In the genomic region with DNA sequence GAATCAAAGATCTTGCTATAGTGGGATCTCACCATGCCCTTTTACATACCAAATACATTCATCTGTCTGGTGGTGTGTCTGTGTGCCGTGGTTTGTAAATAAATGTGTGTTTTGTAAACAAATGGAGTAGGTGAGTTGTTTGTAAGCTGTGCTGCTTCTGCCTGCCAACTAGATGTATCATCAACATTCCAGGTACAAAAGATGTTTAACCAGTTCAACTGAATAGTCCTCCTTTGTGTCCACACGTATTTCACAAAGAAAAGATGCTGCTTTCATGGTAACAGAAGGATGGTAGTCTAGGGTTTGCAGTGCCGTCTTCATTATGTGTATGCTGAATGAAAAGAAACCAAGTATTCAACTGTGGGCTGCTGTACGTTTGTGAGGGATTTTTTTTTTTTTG, we compare ENCODE assay signal across 18 cellular contexts.
DNase-seq lines count a peak whose midpoint lies in the region; ATAC-seq, FAIRE-seq and TF ChIP-seq lines count a peak whose summit lies in the region.
"Had no signal": no experiment of that assay in that cellular context is flagged by ENCODE, and none has a peak within 500 bp of the region (broad histone marks: within the 10 kb centered on the region; RNA-seq: fewer than 3 reads in every experiment).

No MANE protein-coding gene starts in this region.

- H3K4me1 ChIP-seq in HUES6 (ENCODE audit: control insufficient read depth, insufficient read depth, low read length): peaks cover 63% of the 10 kb centered on the region
- peaks cover 19% of the 10 kb centered on the region for H3K4me1 ChIP-seq in PC-3 (ENCODE audit: insufficient read depth, low read length)
- no peaks in the 10 kb centered on the region for H3K4me1 ChIP-seq in keratinocyte (ENCODE audit: control insufficient read depth, extremely low read depth, insufficient read depth, low read length)
- H3K4me1 ChIP-seq: thyroid gland had no signal

- H3K4me2 ChIP-seq in PC-3 (ENCODE audit: low read length) (peak overlapping the region; percentile 25), keratinocyte (ENCODE audit: control insufficient read depth, extremely low read depth, insufficient read depth, low read depth, low read length) (no peak overlapping the region)
- H3K4me2 ChIP-seq: BLaER1 had no signal

- no peaks in the 10 kb centered on the region for H3K9me2 ChIP-seq in PC-3 (replicated peaks; ENCODE audit: low read length)

- peak; percentile 72 for FAIRE-seq in keratinocyte (lab: Jason Lieb, UNC)
- FAIRE-seq: GM18507 had no signal

- H3K27ac ChIP-seq in HUES6 (ENCODE audit: low read depth, low read length) (0 out of 2 replicates have a peak overlapping the region, but pooled peaks have one; percentile 62), PC-3 (ENCODE audit: low read length) (no peak overlapping the region), keratinocyte (ENCODE audit: control insufficient read depth, insufficient read depth, low read length) (no peak overlapping the region), WERI-Rb-1 (no peak overlapping the region)
- H3K27ac ChIP-seq: 22Rv1, BLaER1, esophagus muscularis mucosa, thyroid gland had no signal

- H3K27me3 ChIP-seq in HUES6 (ENCODE audit: control insufficient read depth, insufficient read depth, low read length) (no peaks in the 10 kb centered on the region), PC-3 (ENCODE audit: low read length) (no peaks in the 10 kb centered on the region), keratinocyte (ENCODE audit: control insufficient read depth, extremely low read depth, insufficient read depth, low read length) (no peaks in the 10 kb centered on the region), WERI-Rb-1 (ENCODE audit: insufficient read depth, low read depth, severe bottlenecking) (no peaks in the 10 kb centered on the region)
- H3K27me3 ChIP-seq: BLaER1, esophagus muscularis mucosa, thyroid gland had no signal

- intact Hi-C loops in PC-3 (cut with micrococcal nuclease): loop anchor here (5.0 kb wide), 1 partner anchor 37 kb away; no protein-coding TSS in a partner anchor

- ATAC-seq in PC-3 (peak; percentile 79), HG03460 (IDR thresholded peaks at IDR 0.05; ENCODE audit: unreplicated experiment) (no peak), GM21723 (IDR thresholded peaks at IDR 0.05; ENCODE audit: unreplicated experiment) (no peak)
- ATAC-seq: natural killer cell treated with Interleukin-12 subunit alpha and Interleukin-12 subunit beta and Interleukin-15 and Interleukin-18, amount 100 ng/mL, for 72 hours had no signal

- no peak for TF ChIP-seq CTCF in PC-3 (conservative IDR thresholded peaks at IDR 0.05; ENCODE audit: low read depth, low read length)
- TF ChIP-seq CTCF in keratinocyte (optimal IDR thresholded peaks at IDR 0.05 in 1 of 3, IDR thresholded peaks at IDR 0.05 in 1 of 3, conservative IDR thresholded peaks at IDR 0.05 in 1 of 3; ENCODE audit: extremely low read depth in 1 of 3, insufficient read depth in 2 of 3, low read length in 3 of 3): no peak
- TF ChIP-seq CTCF in WERI-Rb-1 (IDR thresholded peaks at IDR 0.05; ENCODE audit: low read depth, low read length): no peak

- dilution Hi-C loops in keratinocyte (cut with MboI; ENCODE audit: extremely low pct_ligation_motif_present, low sequenced_read_pairs): no loop called here

- H3K36me3 ChIP-seq in HUES6 (ENCODE audit: control insufficient read depth, insufficient read depth, low read length) (no peaks in the 10 kb centered on the region), PC-3 (ENCODE audit: low read depth, low read length) (no peaks in the 10 kb centered on the region), keratinocyte (ENCODE audit: control insufficient read depth in 2 of 2, extremely low read depth in 1 of 2, insufficient read depth in 2 of 2, low read length in 2 of 2) (no peaks in the 10 kb centered on the region), WERI-Rb-1 (no peaks in the 10 kb centered on the region)
- H3K36me3 ChIP-seq: BLaER1, esophagus muscularis mucosa, thyroid gland had no signal

- CTCF ChIA-PET in PC-3 (lab: Charles Lee): no interaction called here

- H3K9me3 ChIP-seq in HUES6 (ENCODE audit: control insufficient read depth, insufficient read depth, low read depth, low read length): no peaks in the 10 kb centered on the region
- no peaks in the 10 kb centered on the region for H3K9me3 ChIP-seq in PC-3 (ENCODE audit: low read length)
- no peaks in the 10 kb centered on the region for H3K9me3 ChIP-seq in keratinocyte (ENCODE audit: control insufficient read depth, low read depth, low read length)
- no peaks in the 10 kb centered on the region for H3K9me3 ChIP-seq in WERI-Rb-1 (ENCODE audit: severe bottlenecking)
- H3K9me3 ChIP-seq: BLaER1, esophagus muscularis mucosa, thyroid gland had no signal

- POLR2A ChIA-PET in PC-3 (lab: Charles Lee; ENCODE audit: unreplicated experiment): no interaction called here

- H4K20me1 ChIP-seq in PC-3 (ENCODE audit: low read length): no peaks in the 10 kb centered on the region
- no peaks in the 10 kb centered on the region for H4K20me1 ChIP-seq in keratinocyte (ENCODE audit: control insufficient read depth, extremely low read depth, insufficient read depth, low read length)
- H4K20me1 ChIP-seq: BLaER1 had no signal

- H3K9ac ChIP-seq in HUES6 (ENCODE audit: low read length) (no peak overlapping the region), PC-3 (ENCODE audit: low read length) (no peak overlapping the region), keratinocyte (ENCODE audit: control insufficient read depth, extremely low read depth, insufficient read depth, low read length) (no peak overlapping the region)
- H3K9ac ChIP-seq: BLaER1 had no signal

- DNase-seq in DMS79 treated with DMSO at 0.1 percent for 48 hours (lab: John Stamatoyannopoulos, UW): peak; percentile 49
- DNase-seq in DMS79 (lab: John Stamatoyannopoulos, UW): no peak
- DNase-seq in PC-3: peak; percentile 87
- DNase-seq in keratinocyte (ENCODE audit: low read depth, low spot score): no peak
- DNase-seq in WERI-Rb-1: no peak
- DNase-seq: activated T-cell treated with anti-CD3 and anti-CD28 coated beads for 4 hours, HCEC 1CT, NCI-H187 treated with DMSO at 0.1 percent for 48 hours, RPMI8226, thyroid gland had no signal

- H2AFZ ChIP-seq in PC-3 (ENCODE audit: low read length) (no peak overlapping the region), keratinocyte (ENCODE audit: control insufficient read depth, low read length) (no peak overlapping the region)

- no TSS peak for BruUV-seq in PC-3 (replicated peaks; lab: Mats Ljungman, UMichigan)

- H3K79me2 ChIP-seq in PC-3 (ENCODE audit: low read length) (no peaks in the 10 kb centered on the region), keratinocyte (ENCODE audit: control insufficient read depth, insufficient read depth, low read length) (no peaks in the 10 kb centered on the region)

- no peaks in the 10 kb centered on the region for H3F3A ChIP-seq in PC-3 (ENCODE audit: low read length, unreplicated experiment)

- H3K9me1 ChIP-seq in keratinocyte (ENCODE audit: control insufficient read depth, extremely low read depth, insufficient read depth, low read length): no peaks in the 10 kb centered on the region

- H3K4me3 ChIP-seq in HUES6 (ENCODE audit: low read depth, low read length): no peak overlapping the region
- H3K4me3 ChIP-seq in PC-3 (ENCODE audit: low read length): no peak overlapping the region
- no peak overlapping the region for H3K4me3 ChIP-seq in keratinocyte (ENCODE audit: control insufficient read depth in 2 of 3, extremely low read depth in 1 of 3, insufficient read depth in 2 of 3, low read depth in 1 of 3, low read length in 3 of 3)
- no peak overlapping the region for H3K4me3 ChIP-seq in WERI-Rb-1 (ENCODE audit: low read depth, low read length)
- H3K4me3 ChIP-seq: BLaER1, esophagus muscularis mucosa, thyroid gland had no signal

Comparison
In these comparisons a context has a peak if more than half of its experiments do, and no peak if none do; other contexts are left out.
1. DNase-seq: peak in DMS79 treated with DMSO at 0.1 percent for 48 hours (single experiment) and PC-3 (single experiment); none in DMS79 (single experiment), keratinocyte (single experiment) and WERI-Rb-1 (single experiment).